ENCODE assay signal across 1 cellular context in the genomic region with DNA sequence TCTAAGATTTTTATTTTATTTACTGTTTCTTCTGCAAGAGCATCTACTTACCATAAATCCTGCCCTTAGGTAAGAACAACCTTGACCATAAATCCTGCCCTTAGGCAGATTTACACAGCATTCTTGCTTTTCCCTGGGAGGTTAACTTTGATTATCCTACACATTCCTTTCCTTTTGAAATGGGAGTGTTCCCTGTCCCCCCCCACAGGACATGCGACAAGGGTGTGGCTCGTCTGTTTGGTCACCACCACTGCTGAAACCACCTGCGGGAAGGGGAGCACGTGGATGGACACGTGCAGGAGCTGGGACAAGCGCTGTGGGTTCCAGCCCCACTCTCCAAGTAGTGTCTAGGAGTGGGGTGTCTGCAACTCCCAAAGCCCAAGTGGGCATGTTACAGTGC.
TF ChIP-seq lines count a peak whose summit lies in the region.

No MANE protein-coding gene starts in this region.

TF ChIP-seq in HepG2, 621 proteins besides CTCF, POLR2A, EP300 and RAD21 (continued from another document):
- TF ChIP-seq, protein P1, sequence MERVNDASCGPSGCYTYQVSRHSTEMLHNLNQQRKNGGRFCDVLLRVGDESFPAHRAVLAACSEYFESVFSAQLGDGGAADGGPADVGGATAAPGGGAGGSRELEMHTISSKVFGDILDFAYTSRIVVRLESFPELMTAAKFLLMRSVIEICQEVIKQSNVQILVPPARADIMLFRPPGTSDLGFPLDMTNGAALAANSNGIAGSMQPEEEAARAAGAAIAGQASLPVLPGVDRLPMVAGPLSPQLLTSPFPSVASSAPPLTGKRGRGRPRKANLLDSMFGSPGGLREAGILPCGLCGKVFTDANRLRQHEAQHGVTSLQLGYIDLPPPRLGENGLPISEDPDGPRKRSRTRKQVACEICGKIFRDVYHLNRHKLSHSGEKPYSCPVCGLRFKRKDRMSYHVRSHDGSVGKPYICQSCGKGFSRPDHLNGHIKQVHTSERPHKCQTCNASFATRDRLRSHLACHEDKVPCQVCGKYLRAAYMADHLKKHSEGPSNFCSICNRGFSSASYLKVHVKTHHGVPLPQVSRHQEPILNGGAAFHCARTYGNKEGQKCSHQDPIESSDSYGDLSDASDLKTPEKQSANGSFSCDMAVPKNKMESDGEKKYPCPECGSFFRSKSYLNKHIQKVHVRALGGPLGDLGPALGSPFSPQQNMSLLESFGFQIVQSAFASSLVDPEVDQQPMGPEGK (CRISPR knock-in tag; IDR thresholded peaks at IDR 0.05), result peak; percentile 53
- TF ChIP-seq ZNF790 (CRISPR knock-in tag; IDR thresholded peaks at IDR 0.05; ENCODE audit: borderline replicate concordance) (no peak), ZNF101 (CRISPR knock-in tag; IDR thresholded peaks at IDR 0.05; ENCODE audit: borderline replicate concordance, low read depth) (no peak), NFATC3 (CRISPR knock-in tag; IDR thresholded peaks at IDR 0.05) (no peak), JDP2 (CRISPR knock-in tag; IDR thresholded peaks at IDR 0.05; ENCODE audit: borderline replicate concordance) (no peak), XBP1 (CRISPR knock-in tag; IDR thresholded peaks at IDR 0.05) (no peak), ARNTL (CRISPR knock-in tag; IDR thresholded peaks at IDR 0.05) (peak; percentile 41; the same call in 1 of the 2 replicates), ERF (CRISPR knock-in tag; IDR thresholded peaks at IDR 0.05) (no peak), SALL1 (CRISPR knock-in tag; IDR thresholded peaks at IDR 0.05) (0 out of 2 replicates have a peak, but pooled peaks have one; percentile 15), ZNF292 (CRISPR knock-in tag; IDR thresholded peaks at IDR 0.05; ENCODE audit: borderline replicate concordance, low read depth) (no peak), TEAD3 (CRISPR knock-in tag; optimal IDR thresholded peaks at IDR 0.05; ENCODE audit: borderline replicate concordance) (peak; percentile 8), RBFOX2 (IDR thresholded peaks at IDR 0.05; ENCODE audit: low read depth, low read length) (no peak), CENPT (CRISPR knock-in tag; IDR thresholded peaks at IDR 0.05; ENCODE audit: low read depth) (no peak), SATB2 (CRISPR knock-in tag; IDR thresholded peaks at IDR 0.05) (no peak)
- TF ChIP-seq, protein P2, sequence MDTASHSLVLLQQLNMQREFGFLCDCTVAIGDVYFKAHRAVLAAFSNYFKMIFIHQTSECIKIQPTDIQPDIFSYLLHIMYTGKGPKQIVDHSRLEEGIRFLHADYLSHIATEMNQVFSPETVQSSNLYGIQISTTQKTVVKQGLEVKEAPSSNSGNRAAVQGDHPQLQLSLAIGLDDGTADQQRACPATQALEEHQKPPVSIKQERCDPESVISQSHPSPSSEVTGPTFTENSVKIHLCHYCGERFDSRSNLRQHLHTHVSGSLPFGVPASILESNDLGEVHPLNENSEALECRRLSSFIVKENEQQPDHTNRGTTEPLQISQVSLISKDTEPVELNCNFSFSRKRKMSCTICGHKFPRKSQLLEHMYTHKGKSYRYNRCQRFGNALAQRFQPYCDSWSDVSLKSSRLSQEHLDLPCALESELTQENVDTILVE (CRISPR knock-in tag; IDR thresholded peaks at IDR 0.05), result no peak
- TF ChIP-seq, protein P3, sequence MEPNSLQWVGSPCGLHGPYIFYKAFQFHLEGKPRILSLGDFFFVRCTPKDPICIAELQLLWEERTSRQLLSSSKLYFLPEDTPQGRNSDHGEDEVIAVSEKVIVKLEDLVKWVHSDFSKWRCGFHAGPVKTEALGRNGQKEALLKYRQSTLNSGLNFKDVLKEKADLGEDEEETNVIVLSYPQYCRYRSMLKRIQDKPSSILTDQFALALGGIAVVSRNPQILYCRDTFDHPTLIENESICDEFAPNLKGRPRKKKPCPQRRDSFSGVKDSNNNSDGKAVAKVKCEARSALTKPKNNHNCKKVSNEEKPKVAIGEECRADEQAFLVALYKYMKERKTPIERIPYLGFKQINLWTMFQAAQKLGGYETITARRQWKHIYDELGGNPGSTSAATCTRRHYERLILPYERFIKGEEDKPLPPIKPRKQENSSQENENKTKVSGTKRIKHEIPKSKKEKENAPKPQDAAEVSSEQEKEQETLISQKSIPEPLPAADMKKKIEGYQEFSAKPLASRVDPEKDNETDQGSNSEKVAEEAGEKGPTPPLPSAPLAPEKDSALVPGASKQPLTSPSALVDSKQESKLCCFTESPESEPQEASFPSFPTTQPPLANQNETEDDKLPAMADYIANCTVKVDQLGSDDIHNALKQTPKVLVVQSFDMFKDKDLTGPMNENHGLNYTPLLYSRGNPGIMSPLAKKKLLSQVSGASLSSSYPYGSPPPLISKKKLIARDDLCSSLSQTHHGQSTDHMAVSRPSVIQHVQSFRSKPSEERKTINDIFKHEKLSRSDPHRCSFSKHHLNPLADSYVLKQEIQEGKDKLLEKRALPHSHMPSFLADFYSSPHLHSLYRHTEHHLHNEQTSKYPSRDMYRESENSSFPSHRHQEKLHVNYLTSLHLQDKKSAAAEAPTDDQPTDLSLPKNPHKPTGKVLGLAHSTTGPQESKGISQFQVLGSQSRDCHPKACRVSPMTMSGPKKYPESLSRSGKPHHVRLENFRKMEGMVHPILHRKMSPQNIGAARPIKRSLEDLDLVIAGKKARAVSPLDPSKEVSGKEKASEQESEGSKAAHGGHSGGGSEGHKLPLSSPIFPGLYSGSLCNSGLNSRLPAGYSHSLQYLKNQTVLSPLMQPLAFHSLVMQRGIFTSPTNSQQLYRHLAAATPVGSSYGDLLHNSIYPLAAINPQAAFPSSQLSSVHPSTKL (CRISPR knock-in tag; IDR thresholded peaks at IDR 0.05), result no peak
- TF ChIP-seq, protein P4, sequence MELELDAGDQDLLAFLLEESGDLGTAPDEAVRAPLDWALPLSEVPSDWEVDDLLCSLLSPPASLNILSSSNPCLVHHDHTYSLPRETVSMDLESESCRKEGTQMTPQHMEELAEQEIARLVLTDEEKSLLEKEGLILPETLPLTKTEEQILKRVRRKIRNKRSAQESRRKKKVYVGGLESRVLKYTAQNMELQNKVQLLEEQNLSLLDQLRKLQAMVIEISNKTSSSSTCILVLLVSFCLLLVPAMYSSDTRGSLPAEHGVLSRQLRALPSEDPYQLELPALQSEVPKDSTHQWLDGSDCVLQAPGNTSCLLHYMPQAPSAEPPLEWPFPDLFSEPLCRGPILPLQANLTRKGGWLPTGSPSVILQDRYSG (CRISPR knock-in tag; IDR thresholded peaks at IDR 0.05), result no peak
- TF ChIP-seq, protein P5, sequence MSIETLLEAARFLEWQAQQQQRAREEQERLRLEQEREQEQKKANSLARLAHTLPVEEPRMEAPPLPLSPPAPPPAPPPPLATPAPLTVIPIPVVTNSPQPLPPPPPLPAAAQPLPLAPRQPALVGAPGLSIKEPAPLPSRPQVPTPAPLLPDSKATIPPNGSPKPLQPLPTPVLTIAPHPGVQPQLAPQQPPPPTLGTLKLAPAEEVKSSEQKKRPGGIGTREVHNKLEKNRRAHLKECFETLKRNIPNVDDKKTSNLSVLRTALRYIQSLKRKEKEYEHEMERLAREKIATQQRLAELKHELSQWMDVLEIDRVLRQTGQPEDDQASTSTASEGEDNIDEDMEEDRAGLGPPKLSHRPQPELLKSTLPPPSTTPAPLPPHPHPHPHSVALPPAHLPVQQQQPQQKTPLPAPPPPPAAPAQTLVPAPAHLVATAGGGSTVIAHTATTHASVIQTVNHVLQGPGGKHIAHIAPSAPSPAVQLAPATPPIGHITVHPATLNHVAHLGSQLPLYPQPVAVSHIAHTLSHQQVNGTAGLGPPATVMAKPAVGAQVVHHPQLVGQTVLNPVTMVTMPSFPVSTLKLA (IDR thresholded peaks at IDR 0.05), result peak; percentile 87
- TF ChIP-seq, protein P6, sequence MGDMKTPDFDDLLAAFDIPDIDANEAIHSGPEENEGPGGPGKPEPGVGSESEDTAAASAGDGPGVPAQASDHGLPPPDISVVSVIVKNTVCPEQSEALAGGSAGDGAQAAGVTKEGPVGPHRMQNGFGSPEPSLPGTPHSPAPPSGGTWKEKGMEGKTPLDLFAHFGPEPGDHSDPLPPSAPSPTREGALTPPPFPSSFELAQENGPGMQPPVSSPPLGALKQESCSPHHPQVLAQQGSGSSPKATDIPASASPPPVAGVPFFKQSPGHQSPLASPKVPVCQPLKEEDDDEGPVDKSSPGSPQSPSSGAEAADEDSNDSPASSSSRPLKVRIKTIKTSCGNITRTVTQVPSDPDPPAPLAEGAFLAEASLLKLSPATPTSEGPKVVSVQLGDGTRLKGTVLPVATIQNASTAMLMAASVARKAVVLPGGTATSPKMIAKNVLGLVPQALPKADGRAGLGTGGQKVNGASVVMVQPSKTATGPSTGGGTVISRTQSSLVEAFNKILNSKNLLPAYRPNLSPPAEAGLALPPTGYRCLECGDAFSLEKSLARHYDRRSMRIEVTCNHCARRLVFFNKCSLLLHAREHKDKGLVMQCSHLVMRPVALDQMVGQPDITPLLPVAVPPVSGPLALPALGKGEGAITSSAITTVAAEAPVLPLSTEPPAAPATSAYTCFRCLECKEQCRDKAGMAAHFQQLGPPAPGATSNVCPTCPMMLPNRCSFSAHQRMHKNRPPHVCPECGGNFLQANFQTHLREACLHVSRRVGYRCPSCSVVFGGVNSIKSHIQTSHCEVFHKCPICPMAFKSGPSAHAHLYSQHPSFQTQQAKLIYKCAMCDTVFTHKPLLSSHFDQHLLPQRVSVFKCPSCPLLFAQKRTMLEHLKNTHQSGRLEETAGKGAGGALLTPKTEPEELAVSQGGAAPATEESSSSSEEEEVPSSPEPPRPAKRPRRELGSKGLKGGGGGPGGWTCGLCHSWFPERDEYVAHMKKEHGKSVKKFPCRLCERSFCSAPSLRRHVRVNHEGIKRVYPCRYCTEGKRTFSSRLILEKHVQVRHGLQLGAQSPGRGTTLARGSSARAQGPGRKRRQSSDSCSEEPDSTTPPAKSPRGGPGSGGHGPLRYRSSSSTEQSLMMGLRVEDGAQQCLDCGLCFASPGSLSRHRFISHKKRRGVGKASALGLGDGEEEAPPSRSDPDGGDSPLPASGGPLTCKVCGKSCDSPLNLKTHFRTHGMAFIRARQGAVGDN (CRISPR knock-in tag; IDR thresholded peaks at IDR 0.05), result peak; percentile 25
- TF ChIP-seq, protein P7, sequence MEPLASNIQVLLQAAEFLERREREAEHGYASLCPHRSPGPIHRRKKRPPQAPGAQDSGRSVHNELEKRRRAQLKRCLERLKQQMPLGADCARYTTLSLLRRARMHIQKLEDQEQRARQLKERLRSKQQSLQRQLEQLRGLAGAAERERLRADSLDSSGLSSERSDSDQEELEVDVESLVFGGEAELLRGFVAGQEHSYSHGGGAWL (CRISPR knock-in tag; IDR thresholded peaks at IDR 0.05), result no peak
